Comparison of ENCODE assay signal across 1 cellular context in genomic region chr9:123678038-123678877, GRCh38.
TF ChIP-seq lines count a peak whose summit lies in the region.

No MANE protein-coding gene starts in this region.

TF ChIP-seq in HEK293, 187 proteins besides CTCF, POLR2A, EP300 and RAD21 (continued from another document):
- TF ChIP-seq ZNF654 (tag by site-specific recombination; IDR thresholded peaks at IDR 0.05; ENCODE audit: low read depth) (0 out of 2 replicates have a peak, but pooled peaks have one; percentile 4), KLF7 (tag by site-specific recombination; IDR thresholded peaks at IDR 0.05; ENCODE audit: borderline replicate concordance) (peak; percentile 36; the same call in 1 of the 2 replicates), ZNF121 (tag by site-specific recombination; IDR thresholded peaks at IDR 0.05) (no peak; the same call in 1 of the 2 replicates), KLF10 (tag by site-specific recombination; IDR thresholded peaks at IDR 0.05) (peak; percentile 82), ZNF704 (tag by site-specific recombination; IDR thresholded peaks at IDR 0.05) (no peak), OSR2 (tag by site-specific recombination; IDR thresholded peaks at IDR 0.05) (peak; percentile 99), ZNF510 (tag by site-specific recombination; IDR thresholded peaks at IDR 0.05; ENCODE audit: insufficient replicate concordance) (no peak), ZNF423 (tag by site-specific recombination; IDR thresholded peaks at IDR 0.05) (peak; percentile 24; the same call in 1 of the 2 replicates), HOXA7 (CRISPR knock-in tag; IDR thresholded peaks at IDR 0.05; ENCODE audit: borderline replicate concordance) (no peak), OVOL3 (tag by site-specific recombination; IDR thresholded peaks at IDR 0.05) (peak; percentile 95), ZNF521 (tag by site-specific recombination; IDR thresholded peaks at IDR 0.05) (no peak), ZNF10 (tag by site-specific recombination; IDR thresholded peaks at IDR 0.05) (no peak), ZNF747 (tag by site-specific recombination; IDR thresholded peaks at IDR 0.05) (no peak), ZNF248 (tag by site-specific recombination; IDR thresholded peaks at IDR 0.05) (no peak), PRDM6 (tag by site-specific recombination; IDR thresholded peaks at IDR 0.05) (peak; percentile 99), ZNF239 (tag by site-specific recombination; IDR thresholded peaks at IDR 0.05) (no peak), ZNF530 (tag by site-specific recombination; IDR thresholded peaks at IDR 0.05; ENCODE audit: low read depth) (no peak), ZNF549 (tag by site-specific recombination; IDR thresholded peaks at IDR 0.05) (peak; percentile 80), MZF1 (tag by site-specific recombination; IDR thresholded peaks at IDR 0.05; ENCODE audit: borderline replicate concordance) (peak; percentile 98), ZNF335 (tag by site-specific recombination; conservative IDR thresholded peaks at IDR 0.05) (no peak), INSM2 (tag by site-specific recombination; IDR thresholded peaks at IDR 0.05) (peak; percentile 96), SP3 (tag by site-specific recombination; IDR thresholded peaks at IDR 0.05) (no peak), PRDM10 (tag by site-specific recombination; IDR thresholded peaks at IDR 0.05) (0 out of 2 replicates have a peak, but pooled peaks have one; percentile 49), ZNF623 (tag by site-specific recombination; IDR thresholded peaks at IDR 0.05) (no peak), ZBTB8A (tag by site-specific recombination; IDR thresholded peaks at IDR 0.05) (peak; percentile 64), ZNF112 (tag by site-specific recombination; IDR thresholded peaks at IDR 0.05) (no peak), ZNF473 (tag by site-specific recombination; IDR thresholded peaks at IDR 0.05) (no peak), ZNF677 (tag by site-specific recombination; IDR thresholded peaks at IDR 0.05) (no peak), ZNF76 (tag by site-specific recombination; IDR thresholded peaks at IDR 0.05; ENCODE audit: borderline replicate concordance, low read depth) (peak; percentile 30; the same call in 1 of the 2 replicates), ZNF24 (tag by site-specific recombination; IDR thresholded peaks at IDR 0.05) (peak; percentile 94), ZFP41 (tag by site-specific recombination; IDR thresholded peaks at IDR 0.05; ENCODE audit: borderline replicate concordance) (no peak), ZNF670 (tag by site-specific recombination; IDR thresholded peaks at IDR 0.05; ENCODE audit: low read depth) (no peak), SP7 (tag by site-specific recombination; IDR thresholded peaks at IDR 0.05) (peak; percentile 93), ZNF449 (tag by site-specific recombination; IDR thresholded peaks at IDR 0.05) (peak; percentile 74; the same call in 1 of the 2 replicates), ZNF561 (tag by site-specific recombination; IDR thresholded peaks at IDR 0.05; ENCODE audit: borderline replicate concordance) (peak; percentile 72; the same call in 1 of the 2 replicates)
- TF ChIP-seq, protein P1, sequence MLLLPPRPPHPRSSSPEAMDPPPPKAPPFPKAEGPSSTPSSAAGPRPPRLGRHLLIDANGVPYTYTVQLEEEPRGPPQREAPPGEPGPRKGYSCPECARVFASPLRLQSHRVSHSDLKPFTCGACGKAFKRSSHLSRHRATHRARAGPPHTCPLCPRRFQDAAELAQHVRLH (tag by site-specific recombination; IDR thresholded peaks at IDR 0.05): peak; percentile 93
- TF ChIP-seq, protein P2, sequence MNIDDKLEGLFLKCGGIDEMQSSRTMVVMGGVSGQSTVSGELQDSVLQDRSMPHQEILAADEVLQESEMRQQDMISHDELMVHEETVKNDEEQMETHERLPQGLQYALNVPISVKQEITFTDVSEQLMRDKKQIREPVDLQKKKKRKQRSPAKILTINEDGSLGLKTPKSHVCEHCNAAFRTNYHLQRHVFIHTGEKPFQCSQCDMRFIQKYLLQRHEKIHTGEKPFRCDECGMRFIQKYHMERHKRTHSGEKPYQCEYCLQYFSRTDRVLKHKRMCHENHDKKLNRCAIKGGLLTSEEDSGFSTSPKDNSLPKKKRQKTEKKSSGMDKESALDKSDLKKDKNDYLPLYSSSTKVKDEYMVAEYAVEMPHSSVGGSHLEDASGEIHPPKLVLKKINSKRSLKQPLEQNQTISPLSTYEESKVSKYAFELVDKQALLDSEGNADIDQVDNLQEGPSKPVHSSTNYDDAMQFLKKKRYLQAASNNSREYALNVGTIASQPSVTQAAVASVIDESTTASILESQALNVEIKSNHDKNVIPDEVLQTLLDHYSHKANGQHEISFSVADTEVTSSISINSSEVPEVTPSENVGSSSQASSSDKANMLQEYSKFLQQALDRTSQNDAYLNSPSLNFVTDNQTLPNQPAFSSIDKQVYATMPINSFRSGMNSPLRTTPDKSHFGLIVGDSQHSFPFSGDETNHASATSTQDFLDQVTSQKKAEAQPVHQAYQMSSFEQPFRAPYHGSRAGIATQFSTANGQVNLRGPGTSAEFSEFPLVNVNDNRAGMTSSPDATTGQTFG (tag by site-specific recombination; IDR thresholded peaks at IDR 0.05; ENCODE audit: borderline replicate concordance): no peak
TF ChIP-seq in HEK293: peak in this region for 78.
